In genomic region chr1:167293057-167293456, GRCh38 we compare ENCODE assay signal across 25 cellular contexts.
"Had no signal": no experiment of that assay in that cellular context is flagged by ENCODE, and none has a peak within 500 bp of the region (broad histone marks: within the 10 kb centered on the region; RNA-seq: fewer than 3 reads in every experiment).

No MANE protein-coding gene starts in this region.

- H3K4me2 ChIP-seq: smooth muscle cell had no signal

- DNase-seq: activated CD4-positive, alpha-beta T cell treated with anti-CD3 and anti-CD28 coated beads for 1 hour; activated CD8-positive, alpha-beta memory T cell treated with anti-CD3 and anti-CD28 coated beads for 24 hours; activated CD8-positive, alpha-beta memory T cell treated with anti-CD3 and anti-CD28 coated beads, Interleukin-2, amount 50 U/mL, for 48 hours; activated effector memory CD4-positive, alpha-beta T cell treated with anti-CD3 and anti-CD28 coated beads, Interleukin-2, amount 50 U/mL, for 16 hours; activated T-cell treated with anti-CD3 and anti-CD28 coated beads, Interleukin-2, amount 50 U/mL, for 48 hours; adrenal gland; cortex of kidney; effector CD8-positive, alpha-beta T cell; heart left ventricle; kidney glomerular epithelial cell; mesendoderm; nucleus accumbens; stimulated activated CD4-positive, alpha-beta T cell treated with anti-CD3 and anti-CD28 coated beads, Interleukin-4, amount 100 ng/mL, for 1 hour; stimulated activated naive CD8-positive, alpha-beta T cell treated with anti-CD3 and anti-CD28 coated beads, Interleukin-15, amount 100 ng/mL, for 72 hours; T1000; trophoblast cell; WERI-Rb-1 had no signal

- H3K27ac Mint-ChIP-seq: activated naive CD4-positive, alpha-beta T cell treated with anti-CD3 and anti-CD28 coated beads, Interleukin-2, amount 50 U/mL, for 72 hours; nephron had no signal

- H3K27ac ChIP-seq: adrenal gland, breast epithelium, gastroesophageal sphincter, heart left ventricle, WERI-Rb-1 had no signal

- H3K9me3 ChIP-seq: adrenal gland, breast epithelium, gastroesophageal sphincter, heart left ventricle had no signal

- FAIRE-seq: astrocyte had no signal

- H3K4me1 ChIP-seq: breast epithelium had no signal

- H3K9me3 Mint-ChIP-seq: activated naive CD4-positive, alpha-beta T cell treated with anti-CD3 and anti-CD28 coated beads, Interleukin-2, amount 50 U/mL, for 72 hours; nephron had no signal

- H3K4me3 Mint-ChIP-seq: nephron; stimulated activated naive CD8-positive, alpha-beta T cell treated with anti-CD3 and anti-CD28 coated beads, Interleukin-15, amount 100 ng/mL, for 72 hours had no signal

- H3K27me3 ChIP-seq: adrenal gland, breast epithelium, gastroesophageal sphincter, heart left ventricle had no signal

- H3K27me3 Mint-ChIP-seq: stimulated activated naive CD8-positive, alpha-beta T cell treated with anti-CD3 and anti-CD28 coated beads, Interleukin-15, amount 100 ng/mL, for 72 hours had no signal

- H3K4me3 ChIP-seq: adrenal gland, breast epithelium, gastroesophageal sphincter, heart left ventricle, smooth muscle cell had no signal

- H3K36me3 ChIP-seq: adrenal gland, breast epithelium, gastroesophageal sphincter, heart left ventricle, WERI-Rb-1 had no signal

- ATAC-seq: activated naive CD4-positive, alpha-beta T cell treated with anti-CD3 and anti-CD28 coated beads, Interleukin-2, amount 50 U/mL, for 72 hours; esophagus mucosa; gastroesophageal sphincter; heart left ventricle; sciatic nerve; stimulated activated naive CD8-positive, alpha-beta T cell treated with anti-CD3 and anti-CD28 coated beads, Interleukin-15, amount 100 ng/mL, for 72 hours had no signal
